Comparison of ENCODE assay signal across 24 cellular contexts in the genomic region with DNA sequence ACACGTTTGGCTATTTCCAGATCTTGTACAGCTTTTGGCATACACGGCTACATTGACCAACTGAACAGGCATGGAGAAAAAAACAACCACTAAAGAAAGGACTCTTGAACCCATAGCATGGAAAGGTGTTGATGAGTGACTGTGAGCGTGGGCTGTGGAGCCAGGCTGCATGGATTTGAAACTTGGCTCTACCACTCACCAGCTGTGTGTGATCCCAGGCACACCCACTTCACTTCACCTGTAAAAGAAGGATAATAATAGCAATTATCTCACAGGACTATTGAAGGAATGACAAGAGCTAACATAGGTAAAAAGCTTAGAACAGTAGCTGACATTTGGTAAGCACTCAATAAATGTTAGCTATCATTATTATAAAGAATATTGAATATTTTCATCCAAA.
"Had no signal": no experiment of that assay in that cellular context is flagged by ENCODE, and none has a peak within 500 bp of the region (broad histone marks: within the 10 kb centered on the region; RNA-seq: fewer than 3 reads in every experiment).

No MANE protein-coding gene starts in this region.

- H3K36me3 ChIP-seq: gastrocnemius medialis, sigmoid colon, thoracic aorta had no signal

- DNase-seq: activated B cell treated with CpG ODN at 0.5 μM for 24 hours; activated gamma-delta T cell treated with Interleukin-2 at 50 U/mL for 16 hours; activated naive CD4-positive, alpha-beta T cell treated with anti-CD3 and anti-CD28 coated beads, Interleukin-2, amount 50 U/mL, for 16 hours; amniotic stem cell; cortex of kidney; effector memory CD8-positive, alpha-beta T cell; erythroblast; gastrocnemius medialis; glutamatergic neuron; islet precursor cell; left cardiac atrium; left ventricle myocardium superior; mucosa of descending colon; sigmoid colon; small intestine; stimulated activated CD4-positive, alpha-beta T cell treated with anti-CD3 and anti-CD28 coated beads, Interleukin-4, amount 100 ng/mL, for 24 hours; trophoblast cell had no signal

- H3K27me3 Mint-ChIP-seq: progenitor cell of endocrine pancreas had no signal

- H3K27ac ChIP-seq: gastrocnemius medialis, sigmoid colon had no signal

- H3K36me3 Mint-ChIP-seq: natural killer cell treated with Interleukin-12 subunit alpha and Interleukin-12 subunit beta and Interleukin-15 and Interleukin-18, amount 100 ng/mL, for 72 hours; stimulated activated effector memory CD8-positive, alpha-beta T cell treated with anti-CD3 and anti-CD28 coated beads, Interleukin-12 subunit alpha, Interleukin-12 subunit beta, amount 100 ng/mL, for 72 hours had no signal

- H3K4me3 ChIP-seq: gastrocnemius medialis, mucosa of descending colon, sigmoid colon, thoracic aorta had no signal

- H3K9me3 Mint-ChIP-seq: activated B cell treated with CpG ODN at 0.5 μM for 24 hours; activated T-helper 17 cell treated with anti-CD3 and anti-CD28 coated beads, Interleukin-2, amount 50 U/mL, for 72 hours; effector memory CD8-positive, alpha-beta T cell; natural killer cell treated with Interleukin-12 subunit alpha and Interleukin-12 subunit beta and Interleukin-15 and Interleukin-18, amount 100 ng/mL, for 72 hours; stimulated activated effector memory CD8-positive, alpha-beta T cell treated with anti-CD3 and anti-CD28 coated beads, Interleukin-12 subunit alpha, Interleukin-12 subunit beta, amount 100 ng/mL, for 72 hours; stimulated activated naive CD8-positive, alpha-beta T cell treated with anti-CD3 and anti-CD28 coated beads, Interleukin-15, Interleukin-2, amounts not matched to agents 100 ng/mL and 50 ng/mL, for 24 hours; T-helper 2 cell treated with Interferon-gamma antibody and Interleukin-4, amounts not matched to agents 5 μg/mL and 100 μg/mL, for 36 hours had no signal

- H3K9me3 ChIP-seq: gastrocnemius medialis, mucosa of descending colon, sigmoid colon, thoracic aorta had no signal

- H3K4me1 Mint-ChIP-seq: activated B cell treated with CpG ODN at 0.5 μM for 24 hours; activated T-helper 17 cell treated with anti-CD3 and anti-CD28 coated beads, Interleukin-2, amount 50 U/mL, for 72 hours; stimulated activated effector memory CD8-positive, alpha-beta T cell treated with anti-CD3 and anti-CD28 coated beads, Interleukin-12 subunit alpha, Interleukin-12 subunit beta, amount 100 ng/mL, for 72 hours had no signal

- H3K27ac Mint-ChIP-seq: activated B cell treated with CpG ODN at 0.5 μM for 24 hours; activated T-helper 17 cell treated with anti-CD3 and anti-CD28 coated beads, Interleukin-2, amount 50 U/mL, for 72 hours; effector memory CD8-positive, alpha-beta T cell; natural killer cell treated with Interleukin-12 subunit alpha and Interleukin-12 subunit beta and Interleukin-15 and Interleukin-18, amount 100 ng/mL, for 72 hours; progenitor cell of endocrine pancreas; stimulated activated effector memory CD8-positive, alpha-beta T cell treated with anti-CD3 and anti-CD28 coated beads, Interleukin-12 subunit alpha, Interleukin-12 subunit beta, amount 100 ng/mL, for 72 hours; stimulated activated naive CD8-positive, alpha-beta T cell treated with anti-CD3 and anti-CD28 coated beads, Interleukin-15, Interleukin-2, amounts not matched to agents 100 ng/mL and 50 ng/mL, for 24 hours; T-helper 2 cell treated with Interferon-gamma antibody and Interleukin-4, amounts not matched to agents 5 μg/mL and 100 μg/mL, for 36 hours had no signal

- H3K4me3 Mint-ChIP-seq: activated B cell treated with CpG ODN at 0.5 μM for 24 hours; activated T-helper 17 cell treated with anti-CD3 and anti-CD28 coated beads, Interleukin-2, amount 50 U/mL, for 72 hours; effector memory CD8-positive, alpha-beta T cell; natural killer cell treated with Interleukin-12 subunit alpha and Interleukin-12 subunit beta and Interleukin-15 and Interleukin-18, amount 100 ng/mL, for 72 hours; stimulated activated effector memory CD8-positive, alpha-beta T cell treated with anti-CD3 and anti-CD28 coated beads, Interleukin-12 subunit alpha, Interleukin-12 subunit beta, amount 100 ng/mL, for 72 hours; stimulated activated naive CD8-positive, alpha-beta T cell treated with anti-CD3 and anti-CD28 coated beads, Interleukin-15, Interleukin-2, amounts not matched to agents 100 ng/mL and 50 ng/mL, for 24 hours; T-helper 2 cell treated with Interferon-gamma antibody and Interleukin-4, amounts not matched to agents 5 μg/mL and 100 μg/mL, for 36 hours had no signal

- ATAC-seq: activated T-helper 17 cell treated with anti-CD3 and anti-CD28 coated beads, Interleukin-2, amount 50 U/mL, for 72 hours; effector memory CD8-positive, alpha-beta T cell; gastrocnemius medialis; left cardiac atrium; left ventricle myocardium superior; mucosa of descending colon; natural killer cell treated with Interleukin-12 subunit alpha and Interleukin-12 subunit beta and Interleukin-15 and Interleukin-18, amount 100 ng/mL, for 72 hours; stimulated activated effector memory CD8-positive, alpha-beta T cell treated with anti-CD3 and anti-CD28 coated beads, Interleukin-12 subunit alpha, Interleukin-12 subunit beta, amount 100 ng/mL, for 72 hours had no signal

- H3K27me3 ChIP-seq: gastrocnemius medialis, sigmoid colon had no signal

- H3K4me1 ChIP-seq: gastrocnemius medialis had no signal
